1 cellular context compared by ENCODE assay signal in genomic region chr19:42089191-42089750, GRCh38.
TF ChIP-seq lines count a peak whose summit lies in the region.

No MANE protein-coding gene starts in this region.

TF ChIP-seq in endothelial cell of umbilical vein, 7 proteins besides CTCF, POLR2A, EP300 and RAD21:
- TF ChIP-seq MYC (IDR thresholded peaks at IDR 0.05; ENCODE audit: low read depth, low read length), result no peak
- TF ChIP-seq FOS (IDR thresholded peaks at IDR 0.05; ENCODE audit: borderline replicate concordance, insufficient read depth, low read length), result no peak
- no peak for TF ChIP-seq GATA2 (IDR thresholded peaks at IDR 0.05; ENCODE audit: insufficient read depth, insufficient read length, low read depth, low read length)
- TF ChIP-seq, protein P1, sequence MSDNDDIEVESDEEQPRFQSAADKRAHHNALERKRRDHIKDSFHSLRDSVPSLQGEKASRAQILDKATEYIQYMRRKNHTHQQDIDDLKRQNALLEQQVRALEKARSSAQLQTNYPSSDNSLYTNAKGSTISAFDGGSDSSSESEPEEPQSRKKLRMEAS (IDR thresholded peaks at IDR 0.05; ENCODE audit: insufficient read depth, insufficient read length), result no peak
- no peak for TF ChIP-seq EZH2 (IDR thresholded peaks at IDR 0.05; ENCODE audit: borderline replicate concordance, low read depth, low read length, severe bottlenecking)
- no peak for TF ChIP-seq JUN (IDR thresholded peaks at IDR 0.05; ENCODE audit: borderline replicate concordance, insufficient read depth, insufficient read length, low read depth)
- no peak for TF ChIP-seq POLR2AphosphoS5 (IDR thresholded peaks at IDR 0.05; ENCODE audit: insufficient read depth, low read depth, low read length)
